8 cellular contexts compared by ENCODE assay signal in the genomic region with DNA sequence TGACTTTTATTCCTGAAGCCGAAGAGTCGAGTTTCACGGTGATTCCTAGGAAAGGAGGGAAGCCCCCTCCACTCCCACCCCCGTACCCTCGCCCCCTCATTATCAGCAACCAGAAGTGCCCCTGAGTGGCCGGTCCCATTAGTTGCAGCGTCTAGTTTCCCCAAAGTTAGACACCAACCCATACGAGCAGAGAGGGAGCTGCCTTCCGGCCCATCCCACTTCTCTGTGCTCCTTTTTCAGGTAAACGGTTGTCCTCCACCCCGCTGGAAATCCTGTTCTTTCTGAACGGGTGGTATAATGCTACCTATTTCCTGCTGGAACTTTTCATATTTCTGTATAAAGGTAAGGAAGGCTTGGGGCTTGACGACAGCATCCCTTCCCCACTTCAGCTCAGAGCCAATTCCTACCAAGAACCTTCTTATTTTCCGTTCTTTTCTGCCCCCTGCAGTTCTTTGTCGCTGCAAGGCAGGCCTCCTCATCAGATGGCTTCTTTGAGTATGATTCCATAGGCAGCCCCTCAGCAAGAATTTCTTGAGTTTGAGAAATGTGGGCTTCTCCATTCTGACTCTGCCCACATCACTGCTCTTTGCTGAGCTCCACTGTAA. TPM values are rescaled to one million over a fixed set of nuclear protein-coding genes. Genes with fewer than 3 reads are reported as not detected.
A peak's percentile ranks its signal among the peaks of the same experiment; 100 is the strongest.
DNase-seq lines count a peak whose midpoint lies in the region; ATAC-seq and TF ChIP-seq lines count a peak whose summit lies in the region.

No MANE protein-coding gene starts in this region.

- H3K27ac ChIP-seq in CD4-positive, CD25-positive, alpha-beta regulatory T cell (ENCODE audit: insufficient read depth, low read length, poor library complexity, severe bottlenecking): peak overlapping the region; percentile 83
- peak overlapping the region; percentile 79 to 86 for H3K27ac ChIP-seq in mucosa of rectum (ENCODE audit: low read depth in 2 of 2, low read length in 2 of 2)

- H3K4me1 Mint-ChIP-seq in CD4-positive, CD25-positive, alpha-beta regulatory T cell: peaks cover 5 to 35% (median 19%) of the 10 kb centered on the region in 4 donors
- peaks cover 19% of the 10 kb centered on the region in 2 donors for H3K4me1 Mint-ChIP-seq in effector memory CD8-positive, alpha-beta T cell (ENCODE audit: low read depth in 2 of 2)

- H3K4me3 Mint-ChIP-seq in CD4-positive, CD25-positive, alpha-beta regulatory T cell: peak overlapping the region; percentile 96 to 97 (median 96)
- H3K4me3 Mint-ChIP-seq in effector memory CD8-positive, alpha-beta T cell: peak overlapping the region; percentile 81 to 92

- H3K9ac ChIP-seq in mucosa of rectum (ENCODE audit: low read depth in 1 of 2, low read length in 2 of 2): peak overlapping the region; percentile 72 to 94

- H3K4me1 ChIP-seq in CD4-positive, CD25-positive, alpha-beta regulatory T cell (ENCODE audit: control insufficient read depth, insufficient read depth, low read length, poor library complexity, severe bottlenecking): peaks cover 21% of the 10 kb centered on the region
- H3K4me1 ChIP-seq in mucosa of rectum (ENCODE audit: control insufficient read depth in 2 of 2, insufficient read depth in 2 of 2, low read length in 2 of 2): peaks cover 7 to 10% of the 10 kb centered on the region in 2 donors

- H3K4me3 ChIP-seq in CD4-positive, CD25-positive, alpha-beta regulatory T cell (ENCODE audit: low read depth, low read length): peak overlapping the region; percentile 86
- peak overlapping the region; percentile 81 to 96 for H3K4me3 ChIP-seq in mucosa of rectum (ENCODE audit: low read length in 2 of 2)

- peak; percentile 27 to 28 for ATAC-seq in CD4-positive, CD25-positive, alpha-beta regulatory T cell (ENCODE audit: low read depth in 2 of 2)
- ATAC-seq in GM21526 (IDR thresholded peaks at IDR 0.05; ENCODE audit: low FRiP score, unreplicated experiment): peak; percentile 30
- peak; percentile 72 for ATAC-seq in SK-N-SH treated with all-trans-retinoic acid at 6 μM for 48 hours
- ATAC-seq in effector memory CD8-positive, alpha-beta T cell (replicated peaks): no peak
- ATAC-seq in HG02798 (IDR thresholded peaks at IDR 0.05; ENCODE audit: poor library complexity, unreplicated experiment): no peak
- no peak for ATAC-seq in HG02642 (IDR thresholded peaks at IDR 0.05; ENCODE audit: poor library complexity, unreplicated experiment)

- H3K27ac Mint-ChIP-seq in CD4-positive, CD25-positive, alpha-beta regulatory T cell: peak overlapping the region; percentile 97 to 100 (median 99)
- H3K27ac Mint-ChIP-seq in effector memory CD8-positive, alpha-beta T cell: peak overlapping the region; percentile 94

- H3K9me3 Mint-ChIP-seq in CD4-positive, CD25-positive, alpha-beta regulatory T cell: no peaks in the 10 kb centered on the region
- H3K9me3 Mint-ChIP-seq in effector memory CD8-positive, alpha-beta T cell: no peaks in the 10 kb centered on the region

- no peaks in the 10 kb centered on the region for H3K27me3 ChIP-seq in CD4-positive, CD25-positive, alpha-beta regulatory T cell (ENCODE audit: control insufficient read depth, insufficient read depth, low read length)
- no peaks in the 10 kb centered on the region for H3K27me3 ChIP-seq in mucosa of rectum (ENCODE audit: control insufficient read depth in 2 of 2, insufficient read depth in 2 of 2, low read length in 2 of 2)

- no peaks in the 10 kb centered on the region for H3K9me3 ChIP-seq in CD4-positive, CD25-positive, alpha-beta regulatory T cell (ENCODE audit: control insufficient read depth in 2 of 2, low read length in 2 of 2)
- no peaks in the 10 kb centered on the region for H3K9me3 ChIP-seq in mucosa of rectum (ENCODE audit: control insufficient read depth in 2 of 2, low read length in 2 of 2)

- DNase-seq in CD4-positive, CD25-positive, alpha-beta regulatory T cell: peak in 2 of 3 donors; percentile 18 to 48
- DNase-seq in effector memory CD8-positive, alpha-beta T cell: peak in 1 of 3 experiments; percentile 5
- DNase-seq in SHP77 treated with DMSO at 0.1 percent for 48 hours (lab: John Stamatoyannopoulos, UW): no peak

- no peaks in the 10 kb centered on the region for H3K27me3 Mint-ChIP-seq in CD4-positive, CD25-positive, alpha-beta regulatory T cell
- H3K27me3 Mint-ChIP-seq in effector memory CD8-positive, alpha-beta T cell: no peaks in the 10 kb centered on the region

- peaks cover 16% of the 10 kb centered on the region for H3K36me3 Mint-ChIP-seq in CD4-positive, CD25-positive, alpha-beta regulatory T cell
- H3K36me3 Mint-ChIP-seq in effector memory CD8-positive, alpha-beta T cell (ENCODE audit: insufficient read depth): peaks cover 46% of the 10 kb centered on the region

- peaks cover 17% of the 10 kb centered on the region for H3K36me3 ChIP-seq in CD4-positive, CD25-positive, alpha-beta regulatory T cell (ENCODE audit: control insufficient read depth, insufficient read depth, low read length)
- peaks cover 7 to 16% of the 10 kb centered on the region in 2 donors for H3K36me3 ChIP-seq in mucosa of rectum (ENCODE audit: control insufficient read depth in 2 of 2, insufficient read depth in 2 of 2, low read length in 2 of 2)

TF ChIP-seq in SK-N-SH treated with all-trans-retinoic acid at 6 μM for 48 hours, 23 proteins besides CTCF, POLR2A, EP300 and RAD21:
- TF ChIP-seq ISL1 (CRISPR knock-in tag; IDR thresholded peaks at IDR 0.05) (no peak), RARB (CRISPR knock-in tag; IDR thresholded peaks at IDR 0.05) (no peak)
- TF ChIP-seq, protein P1, sequence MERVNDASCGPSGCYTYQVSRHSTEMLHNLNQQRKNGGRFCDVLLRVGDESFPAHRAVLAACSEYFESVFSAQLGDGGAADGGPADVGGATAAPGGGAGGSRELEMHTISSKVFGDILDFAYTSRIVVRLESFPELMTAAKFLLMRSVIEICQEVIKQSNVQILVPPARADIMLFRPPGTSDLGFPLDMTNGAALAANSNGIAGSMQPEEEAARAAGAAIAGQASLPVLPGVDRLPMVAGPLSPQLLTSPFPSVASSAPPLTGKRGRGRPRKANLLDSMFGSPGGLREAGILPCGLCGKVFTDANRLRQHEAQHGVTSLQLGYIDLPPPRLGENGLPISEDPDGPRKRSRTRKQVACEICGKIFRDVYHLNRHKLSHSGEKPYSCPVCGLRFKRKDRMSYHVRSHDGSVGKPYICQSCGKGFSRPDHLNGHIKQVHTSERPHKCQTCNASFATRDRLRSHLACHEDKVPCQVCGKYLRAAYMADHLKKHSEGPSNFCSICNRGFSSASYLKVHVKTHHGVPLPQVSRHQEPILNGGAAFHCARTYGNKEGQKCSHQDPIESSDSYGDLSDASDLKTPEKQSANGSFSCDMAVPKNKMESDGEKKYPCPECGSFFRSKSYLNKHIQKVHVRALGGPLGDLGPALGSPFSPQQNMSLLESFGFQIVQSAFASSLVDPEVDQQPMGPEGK (CRISPR knock-in tag; IDR thresholded peaks at IDR 0.05; ENCODE audit: borderline replicate concordance): no peak

RNA-seq across cellular contexts. Expression of gene TMEM216, which starts 0.7 kb away (rescaled TPM):
- total RNA-seq in CD4-positive, CD25-positive, alpha-beta regulatory T cell: 10.3 TPM
- 10 to 100 TPM; 48.2 to 69.3 (median 59.0) TPM for polyA plus RNA-seq in CD4-positive, CD25-positive, alpha-beta regulatory T cell

RNA-seq across cellular contexts. Expression of gene TMEM138, which starts 30.9 kb away (rescaled TPM):
- total RNA-seq in CD4-positive, CD25-positive, alpha-beta regulatory T cell: 48.6 TPM
- polyA plus RNA-seq in CD4-positive, CD25-positive, alpha-beta regulatory T cell: 10 to 100 TPM; 59.8 to 73.2 (median 62.0) TPM

RNA-seq across cellular contexts. Expression of gene CYB561A3, which starts 31.4 kb away (rescaled TPM):
- total RNA-seq in CD4-positive, CD25-positive, alpha-beta regulatory T cell: 29.5 TPM
- polyA plus RNA-seq in CD4-positive, CD25-positive, alpha-beta regulatory T cell: 10 to 100 TPM; 54.7 to 70.2 (median 59.3) TPM

RNA-seq across cellular contexts. Expression of gene CPSF7, which starts 36.7 kb away (rescaled TPM):
- 111 TPM for total RNA-seq in CD4-positive, CD25-positive, alpha-beta regulatory T cell
- 10 to 100 TPM; 23.5 to 32.0 (median 25.4) TPM for polyA plus RNA-seq in CD4-positive, CD25-positive, alpha-beta regulatory T cell

RNA-seq across cellular contexts. Expression of gene SDHAF2, which starts 36.8 kb away (rescaled TPM):
- 36.7 TPM for total RNA-seq in CD4-positive, CD25-positive, alpha-beta regulatory T cell
- polyA plus RNA-seq in CD4-positive, CD25-positive, alpha-beta regulatory T cell: 100 to 1,000 TPM in 2 of 4 donors, 10 to 100 TPM in 2; 92.9 to 127 (median 105) TPM

Comparison
In these comparisons a context has a peak if more than half of its experiments do, and no peak if none do; other contexts are left out.
1. ATAC-seq: peak in CD4-positive, CD25-positive, alpha-beta regulatory T cell (2 of 2), GM21526 (single experiment) and SK-N-SH treated with all-trans-retinoic acid at 6 μM for 48 hours (single experiment); none in effector memory CD8-positive, alpha-beta T cell (single experiment), HG02798 (single experiment) and HG02642 (single experiment).